21 cellular contexts compared by ENCODE assay signal in the genomic region with DNA sequence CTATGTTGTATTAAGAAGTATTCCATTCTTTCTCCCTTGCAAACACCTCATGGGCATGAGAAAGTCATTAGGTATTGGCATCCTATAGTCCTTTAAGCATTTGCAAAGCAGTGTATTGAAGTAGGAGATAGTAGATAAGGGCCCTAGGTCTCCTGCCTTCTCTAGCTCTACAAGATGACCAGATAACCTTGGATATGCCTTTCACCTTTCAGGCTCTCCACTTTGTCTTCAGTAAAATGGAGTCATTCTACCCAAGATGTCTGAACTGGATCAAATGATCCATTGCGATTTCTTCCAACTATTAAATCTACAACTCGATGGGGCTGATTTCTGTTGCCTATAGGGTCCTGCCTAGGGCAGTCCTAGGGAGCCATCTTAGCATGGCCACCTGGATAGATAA.
DNase-seq lines count a peak whose midpoint lies in the region; ATAC-seq lines count a peak whose summit lies in the region.
"Had no signal": no experiment of that assay in that cellular context is flagged by ENCODE, and none has a peak within 500 bp of the region (broad histone marks: within the 10 kb centered on the region; RNA-seq: fewer than 3 reads in every experiment).

No MANE protein-coding gene starts in this region.

- no peak overlapping the region for H3K4me3 ChIP-seq in skeletal muscle tissue (ENCODE audit: low read length in 3 of 3)
- H3K4me3 ChIP-seq: PC-9 had no signal

- H3K9me3 Mint-ChIP-seq in activated T-cell treated with anti-CD3 and anti-CD28 coated beads, Interleukin-2, amount 50 U/mL, for 24 hours: no peaks in the 10 kb centered on the region
- H3K9me3 Mint-ChIP-seq in stimulated activated naive CD8-positive, alpha-beta T cell treated with anti-CD3 and anti-CD28 coated beads, Interleukin-15, Interleukin-2, amounts not matched to agents 100 ng/mL and 50 ng/mL, for 24 hours: peaks cover 13% of the 10 kb centered on the region
- H3K9me3 Mint-ChIP-seq in stimulated activated naive CD8-positive, alpha-beta T cell treated with anti-CD3 and anti-CD28 coated beads, Interleukin-15, amount 100 ng/mL, for 72 hours: peaks cover 11 to 13% of the 10 kb centered on the region in 2 donors
- H3K9me3 Mint-ChIP-seq: HFFc6 had no signal

- DNase-seq in activated T-cell treated with anti-CD3 and anti-CD28 coated beads, Interleukin-2, amount 50 U/mL, for 24 hours: no peak
- DNase-seq in activated T-cell treated with anti-CD3 and anti-CD28 coated beads, Interleukin-2, amount 50 U/mL, for 1 hour: no peak
- DNase-seq in stimulated activated naive CD8-positive, alpha-beta T cell treated with anti-CD3 and anti-CD28 coated beads, Interleukin-15, amount 100 ng/mL, for 72 hours: no peak
- DNase-seq in stimulated activated CD4-positive, alpha-beta T cell treated with anti-CD3 and anti-CD28 coated beads, Interleukin-4, amount 100 ng/mL, for 24 hours: no peak
- DNase-seq: BE2C; CD4-positive, CD25-positive, alpha-beta regulatory T cell; COR-L47; DMS 273 treated with DMSO at 0.1 percent for 48 hours; DND-41; H7; HFFc6; NCI-H1417 treated with DMSO at 0.1 percent for 48 hours; NCI-H187 treated with DMSO at 0.1 percent for 48 hours; NCI-H345; NCI-H524 treated with DMSO at 0.1 percent for 48 hours; PC-9 had no signal

- H3K27ac ChIP-seq in skeletal muscle tissue (ENCODE audit: low read depth, low read length): peak overlapping the region; percentile 12
- H3K27ac ChIP-seq: PC-9, RWPE1 had no signal

- no peaks in the 10 kb centered on the region for H3K9me3 ChIP-seq in skeletal muscle tissue (ENCODE audit: control insufficient read depth in 3 of 3, low read length in 3 of 3)
- H3K9me3 ChIP-seq: BE2C had no signal

- peaks cover 13% of the 10 kb centered on the region for H3K4me1 Mint-ChIP-seq in activated T-cell treated with anti-CD3 and anti-CD28 coated beads, Interleukin-2, amount 50 U/mL, for 24 hours (ENCODE audit: low read depth)
- H3K4me1 Mint-ChIP-seq in stimulated activated naive CD8-positive, alpha-beta T cell treated with anti-CD3 and anti-CD28 coated beads, Interleukin-15, Interleukin-2, amounts not matched to agents 100 ng/mL and 50 ng/mL, for 24 hours (ENCODE audit: low read depth): peaks cover 13% of the 10 kb centered on the region
- H3K4me1 Mint-ChIP-seq in stimulated activated naive CD8-positive, alpha-beta T cell treated with anti-CD3 and anti-CD28 coated beads, Interleukin-15, amount 100 ng/mL, for 72 hours: peaks cover 18% of the 10 kb centered on the region

- H3K27me3 Mint-ChIP-seq in activated T-cell treated with anti-CD3 and anti-CD28 coated beads, Interleukin-2, amount 50 U/mL, for 24 hours: no peaks in the 10 kb centered on the region
- no peaks in the 10 kb centered on the region for H3K27me3 Mint-ChIP-seq in stimulated activated naive CD8-positive, alpha-beta T cell treated with anti-CD3 and anti-CD28 coated beads, Interleukin-15, Interleukin-2, amounts not matched to agents 100 ng/mL and 50 ng/mL, for 24 hours
- no peaks in the 10 kb centered on the region for H3K27me3 Mint-ChIP-seq in stimulated activated naive CD8-positive, alpha-beta T cell treated with anti-CD3 and anti-CD28 coated beads, Interleukin-15, amount 100 ng/mL, for 72 hours
- H3K27me3 Mint-ChIP-seq: CD4-positive, CD25-positive, alpha-beta regulatory T cell had no signal

- no peak overlapping the region for H3K4me3 Mint-ChIP-seq in activated T-cell treated with anti-CD3 and anti-CD28 coated beads, Interleukin-2, amount 50 U/mL, for 24 hours
- no peak overlapping the region for H3K4me3 Mint-ChIP-seq in stimulated activated naive CD8-positive, alpha-beta T cell treated with anti-CD3 and anti-CD28 coated beads, Interleukin-15, Interleukin-2, amounts not matched to agents 100 ng/mL and 50 ng/mL, for 24 hours
- H3K4me3 Mint-ChIP-seq in stimulated activated naive CD8-positive, alpha-beta T cell treated with anti-CD3 and anti-CD28 coated beads, Interleukin-15, amount 100 ng/mL, for 72 hours: no peak overlapping the region
- H3K4me3 Mint-ChIP-seq: CD4-positive, CD25-positive, alpha-beta regulatory T cell had no signal

- no peaks in the 10 kb centered on the region for H3K36me3 Mint-ChIP-seq in activated T-cell treated with anti-CD3 and anti-CD28 coated beads, Interleukin-2, amount 50 U/mL, for 24 hours (ENCODE audit: low read depth)
- no peaks in the 10 kb centered on the region for H3K36me3 Mint-ChIP-seq in stimulated activated naive CD8-positive, alpha-beta T cell treated with anti-CD3 and anti-CD28 coated beads, Interleukin-15, Interleukin-2, amounts not matched to agents 100 ng/mL and 50 ng/mL, for 24 hours (ENCODE audit: low read depth)
- H3K36me3 Mint-ChIP-seq: CD4-positive, CD25-positive, alpha-beta regulatory T cell had no signal

- H3K4me1 ChIP-seq in skeletal muscle tissue (ENCODE audit: control insufficient read depth in 3 of 3, insufficient read depth in 3 of 3, low read length in 3 of 3): peaks cover 0 to 4% (median 0%) of the 10 kb centered on the region in 3 donors
- H3K4me1 ChIP-seq: BE2C had no signal

- no peaks in the 10 kb centered on the region for H3K36me3 ChIP-seq in skeletal muscle tissue (ENCODE audit: control insufficient read depth in 3 of 3, insufficient read depth in 3 of 3, low read length in 3 of 3)
- H3K36me3 ChIP-seq: BE2C had no signal

- ATAC-seq in stimulated activated naive CD8-positive, alpha-beta T cell treated with anti-CD3 and anti-CD28 coated beads, Interleukin-15, amount 100 ng/mL, for 72 hours: no peak
- ATAC-seq in HG02884 (IDR thresholded peaks at IDR 0.05; ENCODE audit: unreplicated experiment) (no peak), HG02885 (IDR thresholded peaks at IDR 0.05; ENCODE audit: poor library complexity, unreplicated experiment) (no peak)

- H3K27ac Mint-ChIP-seq in activated T-cell treated with anti-CD3 and anti-CD28 coated beads, Interleukin-2, amount 50 U/mL, for 24 hours: peak overlapping the region; percentile 53
- peak overlapping the region; percentile 27 for H3K27ac Mint-ChIP-seq in stimulated activated naive CD8-positive, alpha-beta T cell treated with anti-CD3 and anti-CD28 coated beads, Interleukin-15, Interleukin-2, amounts not matched to agents 100 ng/mL and 50 ng/mL, for 24 hours
- peak overlapping the region in 1 of 2 donors; percentile 15 for H3K27ac Mint-ChIP-seq in stimulated activated naive CD8-positive, alpha-beta T cell treated with anti-CD3 and anti-CD28 coated beads, Interleukin-15, amount 100 ng/mL, for 72 hours
- H3K27ac Mint-ChIP-seq: HFFc6 had no signal

- no peaks in the 10 kb centered on the region for H3K27me3 ChIP-seq in skeletal muscle tissue (ENCODE audit: control insufficient read depth in 3 of 3, insufficient read depth in 3 of 3, low read length in 3 of 3)
- H3K27me3 ChIP-seq: BE2C had no signal

- no peak overlapping the region for H3K9ac ChIP-seq in skeletal muscle tissue (ENCODE audit: low read depth in 1 of 3, low read length in 3 of 3)
